Comparison of ENCODE assay signal across 1 cellular context in the genomic region with DNA sequence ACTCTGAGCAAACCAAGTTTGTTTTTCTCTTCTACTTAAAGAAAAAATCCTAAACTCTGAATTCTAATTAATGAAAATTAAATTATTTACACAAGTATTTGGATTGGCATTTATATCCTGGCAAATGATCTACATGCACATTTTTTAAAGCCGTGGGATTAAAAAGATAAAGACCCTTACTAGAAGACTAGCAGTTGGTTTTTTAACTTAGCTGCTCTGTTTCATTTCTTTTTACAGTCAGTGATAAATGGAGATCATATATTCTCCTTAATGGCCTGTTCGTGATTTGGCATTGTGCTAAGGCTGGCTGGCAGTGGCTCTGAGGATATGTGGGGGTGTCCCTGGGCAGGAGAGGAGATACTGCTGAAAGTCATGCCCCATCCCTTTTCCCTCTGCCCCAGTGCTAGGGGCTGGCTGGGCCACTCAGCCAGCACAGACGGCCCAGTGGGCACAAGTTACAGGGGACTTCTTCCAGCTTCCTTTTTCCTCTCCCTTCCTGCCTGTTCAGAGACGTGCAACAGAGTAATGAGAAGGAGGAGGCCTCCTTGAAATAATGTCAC.
TF ChIP-seq lines count a peak whose summit lies in the region.

No MANE protein-coding gene starts in this region.

TF ChIP-seq in HEK293, 187 proteins besides CTCF, POLR2A, EP300 and RAD21 (continued from another document):
- TF ChIP-seq HOXD13 (CRISPR knock-in tag; IDR thresholded peaks at IDR 0.05; ENCODE audit: borderline replicate concordance) (no peak), FEZF1 (tag by site-specific recombination; IDR thresholded peaks at IDR 0.05) (peak; percentile 82), ZNF169 (tag by site-specific recombination; IDR thresholded peaks at IDR 0.05) (no peak), SCRT1 (tag by site-specific recombination; IDR thresholded peaks at IDR 0.05; ENCODE audit: borderline replicate concordance) (no peak), ZXDB (tag by site-specific recombination; IDR thresholded peaks at IDR 0.05) (peak; percentile 78), GLI4 (tag by site-specific recombination; IDR thresholded peaks at IDR 0.05) (no peak), TCF7L2 (IDR thresholded peaks at IDR 0.05; ENCODE audit: borderline replicate concordance, low read depth, low read length) (no peak), REPIN1 (tag by site-specific recombination; IDR thresholded peaks at IDR 0.05; ENCODE audit: low read depth) (no peak)
- TF ChIP-seq, protein P1, sequence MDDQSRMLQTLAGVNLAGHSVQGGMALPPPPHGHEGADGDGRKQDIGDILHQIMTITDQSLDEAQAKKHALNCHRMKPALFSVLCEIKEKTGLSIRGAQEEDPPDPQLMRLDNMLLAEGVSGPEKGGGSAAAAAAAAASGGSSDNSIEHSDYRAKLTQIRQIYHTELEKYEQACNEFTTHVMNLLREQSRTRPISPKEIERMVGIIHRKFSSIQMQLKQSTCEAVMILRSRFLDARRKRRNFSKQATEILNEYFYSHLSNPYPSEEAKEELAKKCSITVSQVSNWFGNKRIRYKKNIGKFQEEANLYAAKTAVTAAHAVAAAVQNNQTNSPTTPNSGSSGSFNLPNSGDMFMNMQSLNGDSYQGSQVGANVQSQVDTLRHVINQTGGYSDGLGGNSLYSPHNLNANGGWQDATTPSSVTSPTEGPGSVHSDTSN (CRISPR knock-in tag; IDR thresholded peaks at IDR 0.05), result no peak
- TF ChIP-seq, protein P2, sequence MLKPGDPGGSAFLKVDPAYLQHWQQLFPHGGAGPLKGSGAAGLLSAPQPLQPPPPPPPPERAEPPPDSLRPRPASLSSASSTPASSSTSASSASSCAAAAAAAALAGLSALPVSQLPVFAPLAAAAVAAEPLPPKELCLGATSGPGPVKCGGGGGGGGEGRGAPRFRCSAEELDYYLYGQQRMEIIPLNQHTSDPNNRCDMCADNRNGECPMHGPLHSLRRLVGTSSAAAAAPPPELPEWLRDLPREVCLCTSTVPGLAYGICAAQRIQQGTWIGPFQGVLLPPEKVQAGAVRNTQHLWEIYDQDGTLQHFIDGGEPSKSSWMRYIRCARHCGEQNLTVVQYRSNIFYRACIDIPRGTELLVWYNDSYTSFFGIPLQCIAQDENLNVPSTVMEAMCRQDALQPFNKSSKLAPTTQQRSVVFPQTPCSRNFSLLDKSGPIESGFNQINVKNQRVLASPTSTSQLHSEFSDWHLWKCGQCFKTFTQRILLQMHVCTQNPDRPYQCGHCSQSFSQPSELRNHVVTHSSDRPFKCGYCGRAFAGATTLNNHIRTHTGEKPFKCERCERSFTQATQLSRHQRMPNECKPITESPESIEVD (tag by site-specific recombination; IDR thresholded peaks at IDR 0.05), result peak; percentile 52
- TF ChIP-seq, protein P3, sequence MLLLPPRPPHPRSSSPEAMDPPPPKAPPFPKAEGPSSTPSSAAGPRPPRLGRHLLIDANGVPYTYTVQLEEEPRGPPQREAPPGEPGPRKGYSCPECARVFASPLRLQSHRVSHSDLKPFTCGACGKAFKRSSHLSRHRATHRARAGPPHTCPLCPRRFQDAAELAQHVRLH (tag by site-specific recombination; IDR thresholded peaks at IDR 0.05), result peak; percentile 23; the same call in 1 of the 2 replicates
